ENCODE assay signal across 12 cellular contexts in the genomic region with DNA sequence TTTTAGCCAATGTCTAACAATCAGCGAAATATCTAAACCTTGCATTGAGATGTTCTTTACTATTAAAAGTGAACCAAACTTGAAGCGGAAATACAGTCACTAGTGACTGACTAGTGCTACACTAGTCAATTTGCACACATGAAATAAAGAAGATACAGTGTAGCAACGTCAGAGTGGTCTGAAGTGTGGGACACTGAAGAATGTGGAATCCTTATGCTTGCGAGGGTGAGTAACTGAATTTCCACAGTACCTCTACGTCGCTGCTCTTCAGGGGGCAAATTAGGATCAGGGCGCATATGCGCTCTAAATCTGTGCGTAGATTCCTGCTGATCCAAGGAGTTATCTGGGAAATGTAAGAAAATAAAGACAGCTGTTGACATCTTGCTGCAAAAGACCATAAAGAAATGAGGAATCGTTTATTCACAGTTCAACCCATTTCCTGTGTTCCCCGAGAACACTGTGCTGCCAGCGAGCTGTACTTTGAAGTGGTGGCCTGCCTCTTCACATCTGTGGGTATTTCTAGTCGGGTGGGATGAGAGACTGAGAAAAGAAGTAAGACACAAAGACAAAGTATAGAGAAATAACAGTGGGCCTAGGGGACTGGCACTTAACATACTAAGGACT.
DNase-seq lines count a peak whose midpoint lies in the region; ATAC-seq lines count a peak whose summit lies in the region.
"Had no signal": no experiment of that assay in that cellular context is flagged by ENCODE, and none has a peak within 500 bp of the region (broad histone marks: within the 10 kb centered on the region; RNA-seq: fewer than 3 reads in every experiment).

No MANE protein-coding gene starts in this region.

- H3K27ac Mint-ChIP-seq in central memory CD8-positive, alpha-beta T cell (ENCODE audit: low read depth) = peak overlapping the region; percentile 94

- peak; percentile 93 for ATAC-seq in central memory CD8-positive, alpha-beta T cell (replicated peaks; ENCODE audit: extremely low read depth, poor library complexity, severe bottlenecking)
- ATAC-seq: left ventricle myocardium superior had no signal

- peaks cover 55% of the 10 kb centered on the region for H3K4me1 Mint-ChIP-seq in central memory CD8-positive, alpha-beta T cell

- no peaks in the 10 kb centered on the region for H3K9me3 Mint-ChIP-seq in central memory CD8-positive, alpha-beta T cell

- no peaks in the 10 kb centered on the region for H3K36me3 ChIP-seq in KOPT-K1 (ENCODE audit: insufficient read depth, low read length)
- H3K36me3 ChIP-seq: Peyer's patch had no signal

- peaks cover 9% of the 10 kb centered on the region for H3K27me3 Mint-ChIP-seq in central memory CD8-positive, alpha-beta T cell

- no peaks in the 10 kb centered on the region for H3K9me3 ChIP-seq in KOPT-K1 (ENCODE audit: insufficient read depth, low read length, poor library complexity, severe bottlenecking)
- H3K9me3 ChIP-seq: Peyer's patch had no signal

- peak overlapping the region; percentile 100 for H3K27ac ChIP-seq in KOPT-K1 (ENCODE audit: low read depth, low read length, poor library complexity, severe bottlenecking)

- no peaks in the 10 kb centered on the region for H3K36me3 Mint-ChIP-seq in central memory CD8-positive, alpha-beta T cell (ENCODE audit: insufficient read depth)

- peak overlapping the region; percentile 75 for H3K4me3 Mint-ChIP-seq in central memory CD8-positive, alpha-beta T cell

- DNase-seq in activated CD4-positive, alpha-beta T cell treated with anti-CD3 and anti-CD28 coated beads, Interleukin-2, amount 50 U/mL, for 4 hours = peak; percentile 14 to 20
- peak in 1 of 2 donors; percentile 45 for DNase-seq in central memory CD8-positive, alpha-beta T cell (ENCODE audit: low spot score in 2 of 2)
- DNase-seq in stimulated activated CD4-positive, alpha-beta T cell treated with anti-CD3 and anti-CD28 coated beads, Interleukin-4, amount 100 ng/mL, for 1 hour = peak; percentile 22
- DNase-seq in hepatic stellate cell (ENCODE audit: low spot score) = no peak
- DNase-seq in amygdala (lab: John Stamatoyannopoulos, UW) = no peak
- DNase-seq in NCI-H510A treated with DMSO at 0.1 percent for 48 hours (lab: John Stamatoyannopoulos, UW) = no peak
- no peak for DNase-seq in EL
- DNase-seq: left ventricle myocardium superior, MM.1S, NCI-H2227 treated with DMSO at 0.1 percent for 48 hours had no signal

Comparison
In these comparisons a context has a peak if more than half of its experiments do, and no peak if none do; other contexts are left out.
1. DNase-seq: peak in activated CD4-positive, alpha-beta T cell treated with anti-CD3 and anti-CD28 coated beads, Interleukin-2, amount 50 U/mL, for 4 hours (2 of 2) and stimulated activated CD4-positive, alpha-beta T cell treated with anti-CD3 and anti-CD28 coated beads, Interleukin-4, amount 100 ng/mL, for 1 hour (single experiment); none in hepatic stellate cell (single experiment), amygdala (0 of 56), NCI-H510A treated with DMSO at 0.1 percent for 48 hours (single experiment) and EL (single experiment).